8 cellular contexts compared by ENCODE assay signal in the genomic region with DNA sequence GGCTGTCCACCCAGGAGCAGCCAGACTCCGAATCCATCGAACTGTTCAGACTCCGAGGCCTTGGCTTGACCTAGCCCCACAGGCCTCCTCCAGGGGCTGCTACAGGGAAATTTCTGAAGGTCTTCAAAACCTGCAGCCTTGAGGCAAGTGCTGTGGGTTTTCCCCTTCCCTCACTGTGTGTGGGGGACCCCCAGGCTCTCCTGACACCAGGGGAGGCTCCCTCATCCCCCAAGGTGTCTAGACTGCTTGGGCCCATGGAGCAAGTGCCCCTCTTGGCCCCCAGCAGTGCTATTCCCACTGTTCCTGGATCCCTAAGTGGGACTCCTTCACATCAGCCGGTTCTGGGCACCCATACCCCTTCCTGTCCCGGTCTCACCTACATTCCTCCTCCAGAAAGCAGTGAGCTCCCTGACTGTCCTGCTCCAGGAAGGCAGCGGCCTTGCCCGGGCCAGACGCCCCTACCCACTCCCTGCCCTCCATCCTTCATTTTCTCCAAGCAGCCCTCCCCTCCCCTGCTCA. TPM values are rescaled to one million over a fixed set of nuclear protein-coding genes. Genes with fewer than 3 reads are reported as not detected.
A peak's percentile ranks its signal among the peaks of the same experiment; 100 is the strongest.
DNase-seq lines count a peak whose midpoint lies in the region; ATAC-seq and TF ChIP-seq lines count a peak whose summit lies in the region.

No MANE protein-coding gene starts in this region.

- H3K27ac ChIP-seq in thoracic aorta = peak overlapping the region; percentile 64 to 79

- no peak for DNase-seq in T-helper 2 cell treated with Interferon-gamma antibody and Interleukin-4, amounts not matched to agents 5 μg/mL and 100 μg/mL, for 36 hours (ENCODE audit: low spot score)
- no peak for DNase-seq in T-helper 2 cell
- DNase-seq in astrocyte of the cerebellum (ENCODE audit: low read depth) = no peak
- DNase-seq in lower leg skin (ENCODE audit: low spot score in 2 of 2) = no peak
- no peak for DNase-seq in thoracic aorta (ENCODE audit: low spot score)
- no peak for DNase-seq in NK-92 (lab: John Stamatoyannopoulos, UW; ENCODE audit: unreplicated experiment)
- no peak for DNase-seq in left lobe of liver (ENCODE audit: low spot score)

- ATAC-seq in thoracic aorta (ENCODE audit: insufficient number of reproducible peaks, low FRiP score, low read depth) = no peak
- ATAC-seq in left lobe of liver = no peak
- ATAC-seq in HG03196 (IDR thresholded peaks at IDR 0.05; ENCODE audit: unreplicated experiment) = no peak

- no peaks in the 10 kb centered on the region for H3K36me3 Mint-ChIP-seq in T-helper 2 cell treated with Interferon-gamma antibody and Interleukin-4, amounts not matched to agents 5 μg/mL and 100 μg/mL, for 36 hours (ENCODE audit: low read depth)

- H3K27me3 ChIP-seq in thoracic aorta (replicated peaks; ENCODE audit: insufficient read depth) = no peaks in the 10 kb centered on the region

- TF ChIP-seq CTCF in astrocyte of the cerebellum (IDR thresholded peaks at IDR 0.05; ENCODE audit: low read depth, low read length, missing control alignments) (no peak), lower leg skin (IDR thresholded peaks at IDR 0.05) (no peak), thoracic aorta (IDR thresholded peaks at IDR 0.05) (no peak)

- TF ChIP-seq POLR2A in lower leg skin (IDR thresholded peaks at IDR 0.05) = no peak

- peaks cover 3 to 33% of the 10 kb centered on the region in 2 donors for H3K4me1 ChIP-seq in thoracic aorta (ENCODE audit: control insufficient read depth in 1 of 2, low read depth in 2 of 2)

- peaks cover 5% of the 10 kb centered on the region for H3K4me1 Mint-ChIP-seq in T-helper 2 cell treated with Interferon-gamma antibody and Interleukin-4, amounts not matched to agents 5 μg/mL and 100 μg/mL, for 36 hours (ENCODE audit: low read depth)

- H3K9me3 Mint-ChIP-seq in T-helper 2 cell treated with Interferon-gamma antibody and Interleukin-4, amounts not matched to agents 5 μg/mL and 100 μg/mL, for 36 hours = no peaks in the 10 kb centered on the region

- peak overlapping the region; percentile 70 for H3K27ac Mint-ChIP-seq in T-helper 2 cell treated with Interferon-gamma antibody and Interleukin-4, amounts not matched to agents 5 μg/mL and 100 μg/mL, for 36 hours

- peaks cover 18% of the 10 kb centered on the region for H3K27me3 Mint-ChIP-seq in T-helper 2 cell treated with Interferon-gamma antibody and Interleukin-4, amounts not matched to agents 5 μg/mL and 100 μg/mL, for 36 hours (ENCODE audit: low read depth)

- 23 to 29% methylated on average over 8 of the region's 8 CpGs for WGBS in lower leg skin, 2 donors

- no peaks in the 10 kb centered on the region for H3K36me3 ChIP-seq in thoracic aorta

- H3K4me3 Mint-ChIP-seq in T-helper 2 cell treated with Interferon-gamma antibody and Interleukin-4, amounts not matched to agents 5 μg/mL and 100 μg/mL, for 36 hours = peak overlapping the region; percentile 85

- intact Hi-C loops in lower leg skin (cut with DNase I; ENCODE audit: low total_unique reads) = no loop called here

- H3K4me3 ChIP-seq in astrocyte of the cerebellum (ENCODE audit: low read depth, low read length) (peak overlapping the region; percentile 53), lower leg skin (ENCODE audit: low read depth, poor library complexity, severe bottlenecking) (peak overlapping the region; percentile 62), thoracic aorta (peak overlapping the region; percentile 86)

- no peaks in the 10 kb centered on the region for H3K9me3 ChIP-seq in thoracic aorta

- in situ Hi-C loops in astrocyte of the cerebellum (cut with HindIII; ENCODE audit: low sequenced_read_pairs) = no loop called here

RNA-seq across cellular contexts. Expression of gene PAQR7, which starts 0.8 kb away (rescaled TPM):
- total RNA-seq in lower leg skin (10 to 100 TPM; 20.1 to 29.6 (median 24.4) TPM), thoracic aorta (1 to 10 TPM; 7.0 to 7.1 TPM), left lobe of liver (5.1 TPM)

RNA-seq across cellular contexts. Expression of gene AUNIP, which starts 15.4 kb away (rescaled TPM):
- total RNA-seq in lower leg skin = under 1 TPM in 1 of 4 donors, not detected in 3; 0.68 TPM
- not detected for total RNA-seq in thoracic aorta
- not detected for total RNA-seq in left lobe of liver

RNA-seq across cellular contexts. Expression of gene STMN1, which starts 31.5 kb away (rescaled TPM):
- total RNA-seq in lower leg skin (10 to 100 TPM; 19.0 to 26.5 (median 24.0) TPM), thoracic aorta (10 to 100 TPM; 10.9 to 14.4 TPM), left lobe of liver (5.2 TPM)

RNA-seq across cellular contexts. Expression of gene MTFR1L, which starts 54.9 kb away (rescaled TPM):
- 10 to 100 TPM; 34.9 to 46.1 (median 39.7) TPM for total RNA-seq in lower leg skin
- 10 to 100 TPM; 63.4 to 81.9 TPM for total RNA-seq in thoracic aorta
- total RNA-seq in left lobe of liver = 52.7 TPM
